8 cellular contexts compared by ENCODE assay signal in the genomic region with DNA sequence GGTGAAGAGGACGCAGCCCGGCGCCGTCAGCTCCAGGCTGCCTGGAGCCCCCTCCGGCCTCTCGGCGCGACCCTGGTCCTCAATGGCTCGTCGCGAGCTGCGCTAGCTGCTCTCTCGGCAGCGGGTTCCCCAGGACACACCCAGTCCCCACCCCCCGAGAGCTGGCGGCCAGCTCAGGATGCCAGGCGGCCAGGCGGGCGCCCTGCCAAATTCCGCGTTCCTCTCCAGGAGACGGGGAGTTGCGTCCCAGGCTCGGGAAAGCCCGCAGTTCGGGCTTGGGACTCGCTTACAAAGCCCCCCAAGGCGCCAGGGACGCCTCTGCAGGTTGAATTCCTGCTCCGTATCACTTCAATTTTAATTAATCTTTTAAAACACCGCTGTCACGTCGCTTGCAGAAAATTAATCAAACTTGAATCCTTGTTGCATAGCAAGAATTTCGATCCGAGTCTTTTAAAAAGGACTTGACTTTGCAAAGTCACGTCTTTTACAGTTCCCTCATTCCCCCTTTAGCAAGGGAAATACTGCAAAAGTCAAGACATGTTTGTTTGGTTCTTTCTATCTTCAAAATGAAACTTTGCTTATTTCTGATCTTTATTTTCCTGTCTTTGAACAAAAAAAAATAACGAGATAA. TPM values are rescaled to one million over a fixed set of nuclear protein-coding genes. Genes with fewer than 3 reads are reported as not detected.
A peak's percentile ranks its signal among the peaks of the same experiment; 100 is the strongest.
DNase-seq lines count a peak whose midpoint lies in the region; ATAC-seq and TF ChIP-seq lines count a peak whose summit lies in the region.

No MANE protein-coding gene starts in this region.

- no peaks in the 10 kb centered on the region for H3K9me3 ChIP-seq in naive thymus-derived CD4-positive, alpha-beta T cell (ENCODE audit: control insufficient read depth in 2 of 3, low read length in 3 of 3)

- H3K4me1 Mint-ChIP-seq in activated T-cell treated with anti-CD3 and anti-CD28 coated beads, Interleukin-2, amount 50 U/mL, for 4 hours (ENCODE audit: low read depth) = peaks cover 19% of the 10 kb centered on the region
- peaks cover 19 to 41% (median 25%) of the 10 kb centered on the region in 7 donors for H3K4me1 Mint-ChIP-seq in naive thymus-derived CD4-positive, alpha-beta T cell

- H3K4me3 Mint-ChIP-seq in activated T-cell treated with anti-CD3 and anti-CD28 coated beads, Interleukin-2, amount 50 U/mL, for 4 hours = peak overlapping the region; percentile 68
- peak overlapping the region; percentile 16 to 89 (median 76) for H3K4me3 Mint-ChIP-seq in naive thymus-derived CD4-positive, alpha-beta T cell

- H3K27me3 Mint-ChIP-seq in activated T-cell treated with anti-CD3 and anti-CD28 coated beads, Interleukin-2, amount 50 U/mL, for 4 hours (ENCODE audit: low read depth) = peaks cover 66% of the 10 kb centered on the region
- H3K27me3 Mint-ChIP-seq in naive thymus-derived CD4-positive, alpha-beta T cell = peaks cover 41 to 81% (median 61%) of the 10 kb centered on the region in 5 donors

- H3K36me3 ChIP-seq in naive thymus-derived CD4-positive, alpha-beta T cell (ENCODE audit: control insufficient read depth in 2 of 3, insufficient read depth in 3 of 3, low read length in 3 of 3) = no peaks in the 10 kb centered on the region
- no peaks in the 10 kb centered on the region for H3K36me3 ChIP-seq in urinary bladder (ENCODE audit: insufficient read depth)

- intact Hi-C loops in naive thymus-derived CD4-positive, alpha-beta T cell (cut with micrococcal nuclease) = loop anchor here (5.0 to 10.0 kb wide), 9 partner anchors 98 to 1490 kb away; a partner anchor contains a TSS

- no peak for TF ChIP-seq CTCF in GM12865 (IDR thresholded peaks at IDR 0.05; ENCODE audit: insufficient read depth, low read depth, low read length, missing control alignments)

- H3K4me3 ChIP-seq in GM12865 (ENCODE audit: low read depth, low read length) (peak overlapping the region; percentile 84), urinary bladder (ENCODE audit: low read depth, low read length) (peak overlapping the region; percentile 73)
- H3K4me3 ChIP-seq in naive thymus-derived CD4-positive, alpha-beta T cell (ENCODE audit: low read length) = peak overlapping the region; percentile 79

- DNase-seq in AG08395 (ENCODE audit: low spot score) (peak; percentile 93), GM12865 (ENCODE audit: low read depth) (peak; percentile 29), NCI-H2196 (lab: John Stamatoyannopoulos, UW; ENCODE audit: unreplicated experiment) (peak; percentile 77), fibroblast of the conjunctiva (ENCODE audit: low read depth) (peak; percentile 66)
- no peak for DNase-seq in activated T-cell treated with anti-CD3 and anti-CD28 coated beads, Interleukin-2, amount 50 U/mL, for 4 hours
- peak in 3 of 9 donors; percentile 2 to 49 (median 13) for DNase-seq in naive thymus-derived CD4-positive, alpha-beta T cell

- CTCF ChIA-PET in naive thymus-derived CD4-positive, alpha-beta T cell (lab: Charles Lee) = interaction anchor here (0.6 to 3.8 kb wide), 8 partner anchors 8 to 502 kb away, joined by 3 to 15 read pairs (median 4); no protein-coding TSS in a partner anchor

- H3K9me3 Mint-ChIP-seq in activated T-cell treated with anti-CD3 and anti-CD28 coated beads, Interleukin-2, amount 50 U/mL, for 4 hours = no peaks in the 10 kb centered on the region
- peaks cover 0 to 5% (median 0%) of the 10 kb centered on the region in 11 donors for H3K9me3 Mint-ChIP-seq in naive thymus-derived CD4-positive, alpha-beta T cell

- H3K27me3 ChIP-seq in naive thymus-derived CD4-positive, alpha-beta T cell (ENCODE audit: control insufficient read depth in 2 of 2, insufficient read depth in 2 of 2, low read length in 2 of 2) = peaks cover 0 to 32% of the 10 kb centered on the region in 2 donors

- peaks cover 20% of the 10 kb centered on the region in 2 donors for H3K4me1 ChIP-seq in naive thymus-derived CD4-positive, alpha-beta T cell (ENCODE audit: control insufficient read depth in 2 of 2, insufficient read depth in 2 of 2, low read length in 2 of 2)
- no peaks in the 10 kb centered on the region for H3K4me1 ChIP-seq in urinary bladder (ENCODE audit: insufficient read depth)

- POLR2A ChIA-PET in naive thymus-derived CD4-positive, alpha-beta T cell (lab: Charles Lee) = interaction anchor here (0.8 to 3.2 kb wide), 4 partner anchors 24 to 36 kb away, joined by 3 to 13 read pairs (median 8); a partner anchor contains a TSS

- no peaks in the 10 kb centered on the region for H3K36me3 Mint-ChIP-seq in activated T-cell treated with anti-CD3 and anti-CD28 coated beads, Interleukin-2, amount 50 U/mL, for 4 hours (ENCODE audit: insufficient read depth)
- peaks cover 0 to 4% (median 0%) of the 10 kb centered on the region in 5 donors for H3K36me3 Mint-ChIP-seq in naive thymus-derived CD4-positive, alpha-beta T cell

- H3K27ac Mint-ChIP-seq in naive thymus-derived CD4-positive, alpha-beta T cell = peak overlapping the region in 1 of 9 donors; percentile 59

- peak in 1 of 2 donors; percentile 6 for ATAC-seq in activated T-cell treated with anti-CD3 and anti-CD28 coated beads, Interleukin-2, amount 50 U/mL, for 4 hours
- no peak for ATAC-seq in naive thymus-derived CD4-positive, alpha-beta T cell
- ATAC-seq in GM21367 (IDR thresholded peaks at IDR 0.05; ENCODE audit: unreplicated experiment) = no peak

- WGBS in urinary bladder = 2% methylated on average over 37 of the region's 37 CpGs

- no peak overlapping the region for H3K27ac ChIP-seq in naive thymus-derived CD4-positive, alpha-beta T cell (ENCODE audit: low read depth, low read length)
- H3K27ac ChIP-seq in urinary bladder (ENCODE audit: low read depth) = no peak overlapping the region

RNA-seq across cellular contexts. Expression of a gene that starts 28.2 kb away (rescaled TPM):
- total RNA-seq in activated T-cell treated with anti-CD3 and anti-CD28 coated beads, Interleukin-2, amount 50 U/mL, for 4 hours = not detected
- under 1 TPM in 4 of 5 experiments, not detected in 1; 0.17 to 0.45 (median 0.28) TPM for total RNA-seq in naive thymus-derived CD4-positive, alpha-beta T cell
- polyA plus RNA-seq in naive thymus-derived CD4-positive, alpha-beta T cell = under 1 TPM in 1 of 2 donors, not detected in 1; 0.38 TPM
- 5.0 TPM for total RNA-seq in urinary bladder
- polyA plus RNA-seq in urinary bladder = 0.61 TPM

RNA-seq across cellular contexts. Expression of a gene that starts 36.7 kb away (rescaled TPM):
- 10 to 100 TPM; 28.6 to 30.6 (median 29.4) TPM for total RNA-seq in activated T-cell treated with anti-CD3 and anti-CD28 coated beads, Interleukin-2, amount 50 U/mL, for 4 hours
- 10 to 100 TPM; 50.0 to 74.2 (median 67.9) TPM for total RNA-seq in naive thymus-derived CD4-positive, alpha-beta T cell
- polyA plus RNA-seq in naive thymus-derived CD4-positive, alpha-beta T cell = 1 to 10 TPM; 6.0 to 8.8 TPM
- total RNA-seq in urinary bladder = 109 TPM
- 36.6 TPM for polyA plus RNA-seq in urinary bladder
